16 cellular contexts compared by ENCODE assay signal in genomic region chr2:150919899-150920298, GRCh38.
DNase-seq lines count a peak whose midpoint lies in the region; ATAC-seq and TF ChIP-seq lines count a peak whose summit lies in the region.
"Had no signal": no experiment of that assay in that cellular context is flagged by ENCODE, and none has a peak within 500 bp of the region (broad histone marks: within the 10 kb centered on the region; RNA-seq: fewer than 3 reads in every experiment).

No MANE protein-coding gene starts in this region.

- H3K27me3 ChIP-seq in IMR-90 (ENCODE audit: control insufficient read depth, insufficient read depth, low read length) (no peaks in the 10 kb centered on the region), SJSA1 (replicated peaks) (no peaks in the 10 kb centered on the region)
- H3K27me3 ChIP-seq: BE2C had no signal

- H4K8ac ChIP-seq in IMR-90 (ENCODE audit: low read depth in 2 of 2, low read length in 2 of 2), result no peak overlapping the region

- H3K56ac ChIP-seq in IMR-90 (ENCODE audit: extremely low read depth, insufficient read depth, low read length), result no peak overlapping the region

- no peaks in the 10 kb centered on the region for H3K9me1 ChIP-seq in IMR-90 (ENCODE audit: insufficient read depth, low read length)

- no peak overlapping the region for H4K5ac ChIP-seq in IMR-90 (ENCODE audit: low read depth, low read length)

- no peak overlapping the region for H3K23ac ChIP-seq in IMR-90 (ENCODE audit: low read depth, low read length)

- H3K4ac ChIP-seq in IMR-90 (ENCODE audit: low read depth, low read length), result no peak overlapping the region

- ATAC-seq in IMR-90 (ENCODE audit: low read depth), result no peak
- ATAC-seq: GM23338 had no signal

- no CpG with 5 or more reads among the region's 5 CpGs for WGBS in IMR-90 (ENCODE audit: extremely low coverage in 2 of 2, insufficient read length in 1 of 2), 2 experiments

- H2AK5ac ChIP-seq in IMR-90 (ENCODE audit: low read depth, low read length), result no peak overlapping the region

- H3K36me3 ChIP-seq in IMR-90 (ENCODE audit: control insufficient read depth, insufficient read depth, low read length) (no peaks in the 10 kb centered on the region), SJSA1 (no peaks in the 10 kb centered on the region)
- H3K36me3 ChIP-seq: BE2C had no signal

- TF ChIP-seq CTCF in IMR-90 (conservative IDR thresholded peaks at IDR 0.05; ENCODE audit: low read depth, low read length), result no peak

- H3K27ac ChIP-seq in IMR-90 (ENCODE audit: insufficient read depth, low read length) (no peak overlapping the region), SJSA1 (peak overlapping the region; percentile 52)

- no TSS peak for BruUV-seq in IMR-90 (replicated peaks; lab: Mats Ljungman, UMichigan)

- no peak overlapping the region for H3K4me3 ChIP-seq in IMR-90 (ENCODE audit: insufficient read depth, low read depth, low read length)
- H3K4me3 ChIP-seq in SJSA1, result no peak overlapping the region
- no peak overlapping the region for H3K4me3 ChIP-seq in skeletal muscle cell (ENCODE audit: low read depth, low read length)
- H3K4me3 ChIP-seq: GM23338 had no signal

- H2AFZ ChIP-seq in IMR-90 (replicated peaks; ENCODE audit: low read length, poor library complexity), result no peak overlapping the region
- H2AFZ ChIP-seq: GM23338 had no signal

- TF ChIP-seq RAD21 in IMR-90 (IDR thresholded peaks at IDR 0.05; ENCODE audit: low read length), result no peak

- no peak overlapping the region for H2BK20ac ChIP-seq in IMR-90 (ENCODE audit: low read depth, low read length)

- no peak overlapping the region for H2BK15ac ChIP-seq in IMR-90 (ENCODE audit: low read depth, low read length)

- no peak for TF ChIP-seq POLR2A in IMR-90 (IDR thresholded peaks at IDR 0.05; ENCODE audit: low read depth, low read length)

- no peaks in the 10 kb centered on the region for H3K79me1 ChIP-seq in IMR-90 (ENCODE audit: low read depth in 1 of 2, low read length in 2 of 2)

- H3K9me3 ChIP-seq in IMR-90 (ENCODE audit: control insufficient read depth, insufficient read depth, low read length) (no peaks in the 10 kb centered on the region), SJSA1 (replicated peaks) (no peaks in the 10 kb centered on the region)
- H3K9me3 ChIP-seq: BE2C had no signal

- dilution Hi-C loops in IMR-90 (cut with HindIII; ENCODE audit: low sequenced_read_pairs, unreplicated experiment), result no loop called here

- H2AK9ac ChIP-seq in IMR-90 (replicated peaks; ENCODE audit: low read depth, low read length, poor library complexity), result no peak overlapping the region

- peak; percentile 42 for DNase-seq in IMR-90
- DNase-seq in SJSA1 (ENCODE audit: low read depth in 1 of 2, low spot score in 2 of 2), result peak; percentile 69 to 79
- DNase-seq in glomerular visceral epithelial cell (ENCODE audit: extremely low spot score), result peak; percentile 72
- peak; percentile 20 for DNase-seq in skeletal muscle cell (ENCODE audit: low read depth)
- no peak for DNase-seq in activated CD4-positive, alpha-beta T cell treated with anti-CD3 and anti-CD28 coated beads, Interleukin-2, amount 50 U/mL, for 4 hours
- DNase-seq in effector CD8-positive, alpha-beta T cell (lab: John Stamatoyannopoulos, UW), result no peak
- DNase-seq in dedifferentiated amniotic fluid mesenchymal stem cell (ENCODE audit: extremely low spot score), result no peak
- DNase-seq: BE2C; CD4-positive, alpha-beta T cell; KBM-7; NCI-H1105; NCI-H187; NCI-H226; NCI-H524 treated with DMSO at 0.1 percent for 48 hours; NK-92 treated with Interleukin-12 subunit alpha and Interleukin-12 subunit beta, amount 100 ng/mL, for 24 hours had no signal

- no peak overlapping the region for H2BK120ac ChIP-seq in IMR-90 (ENCODE audit: low read depth, low read length)

- CTCF ChIA-PET in IMR-90 (lab: Yijun Ruan, JAX), result interaction anchor here (1.3 kb wide), 1 partner anchor 10 kb away, joined by 3 read pairs; no protein-coding TSS in a partner anchor

- H2BK5ac ChIP-seq in IMR-90 (ENCODE audit: low read depth, low read length, poor library complexity, severe bottlenecking), result no peak overlapping the region

- no peak overlapping the region for H3K4me2 ChIP-seq in IMR-90 (ENCODE audit: low read depth, low read length)
- H3K4me2 ChIP-seq: GM23338 had no signal

- in situ Hi-C loops in IMR-90 (cut with MboI; ENCODE audit: low sequenced_read_pairs), result loop anchor here (25.0 kb wide), 1 partner anchor 1333 kb away; the partner anchor contains the start of gene MMADHC

- POLR2A ChIA-PET in IMR-90 (lab: Charles Lee; ENCODE audit: unreplicated experiment), result no interaction called here

- H3K4me1 ChIP-seq in IMR-90 (ENCODE audit: control insufficient read depth, insufficient read depth, low read length) (peaks cover 2% of the 10 kb centered on the region; the same call in 1 of the 2 replicates), SJSA1 (replicated peaks) (peaks cover 33% of the 10 kb centered on the region)
- H3K4me1 ChIP-seq: BE2C had no signal

- no peak overlapping the region for H3K9ac ChIP-seq in IMR-90 (ENCODE audit: low read depth, low read length)

- no peaks in the 10 kb centered on the region for H4K20me1 ChIP-seq in IMR-90 (ENCODE audit: insufficient read depth, low read length)

- no peak overlapping the region for H3K18ac ChIP-seq in IMR-90 (ENCODE audit: low read depth, low read length)

- intact Hi-C loops in IMR-90 (cut with micrococcal nuclease), result loop anchor here (10.0 kb wide), 1 partner anchor 1325 kb away; no protein-coding TSS in a partner anchor

- H3K14ac ChIP-seq in IMR-90 (replicated peaks; ENCODE audit: low read depth, low read length), result no peak overlapping the region

- H4K91ac ChIP-seq in IMR-90 (ENCODE audit: insufficient read depth, low read depth, low read length), result no peak overlapping the region

TF ChIP-seq in IMR-90, 13 proteins besides CTCF, POLR2A, EP300 and RAD21:
- no peak for TF ChIP-seq RFX5 (IDR thresholded peaks at IDR 0.05; ENCODE audit: low read depth, low read length)
- TF ChIP-seq NFE2L2 (IDR thresholded peaks at IDR 0.05; ENCODE audit: low read depth, low read length), result no peak
- TF ChIP-seq MAZ (IDR thresholded peaks at IDR 0.05; ENCODE audit: borderline replicate concordance, low read depth, low read length), result no peak
- no peak for TF ChIP-seq CEBPB (IDR thresholded peaks at IDR 0.05; ENCODE audit: low read depth, low read length)
- TF ChIP-seq, protein P1, sequence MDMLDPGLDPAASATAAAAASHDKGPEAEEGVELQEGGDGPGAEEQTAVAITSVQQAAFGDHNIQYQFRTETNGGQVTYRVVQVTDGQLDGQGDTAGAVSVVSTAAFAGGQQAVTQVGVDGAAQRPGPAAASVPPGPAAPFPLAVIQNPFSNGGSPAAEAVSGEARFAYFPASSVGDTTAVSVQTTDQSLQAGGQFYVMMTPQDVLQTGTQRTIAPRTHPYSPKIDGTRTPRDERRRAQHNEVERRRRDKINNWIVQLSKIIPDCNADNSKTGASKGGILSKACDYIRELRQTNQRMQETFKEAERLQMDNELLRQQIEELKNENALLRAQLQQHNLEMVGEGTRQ (IDR thresholded peaks at IDR 0.05; ENCODE audit: low read depth, low read length), result no peak
- no peak for TF ChIP-seq SMC3 (IDR thresholded peaks at IDR 0.05; ENCODE audit: low read depth, low read length)
- no peak for TF ChIP-seq FOS (IDR thresholded peaks at IDR 0.05; ENCODE audit: low read depth, low read length)

Comparison
In these comparisons a context has a peak if more than half of its experiments do, and no peak if none do; other contexts are left out.
1. DNase-seq: peak in IMR-90 (single experiment), SJSA1 (2 of 2), glomerular visceral epithelial cell (single experiment) and skeletal muscle cell (single experiment); none in activated CD4-positive, alpha-beta T cell treated with anti-CD3 and anti-CD28 coated beads, Interleukin-2, amount 50 U/mL, for 4 hours (0 of 2), effector CD8-positive, alpha-beta T cell (single experiment) and dedifferentiated amniotic fluid mesenchymal stem cell (single experiment).